ENCODE assay signal across 8 cellular contexts in the genomic region with DNA sequence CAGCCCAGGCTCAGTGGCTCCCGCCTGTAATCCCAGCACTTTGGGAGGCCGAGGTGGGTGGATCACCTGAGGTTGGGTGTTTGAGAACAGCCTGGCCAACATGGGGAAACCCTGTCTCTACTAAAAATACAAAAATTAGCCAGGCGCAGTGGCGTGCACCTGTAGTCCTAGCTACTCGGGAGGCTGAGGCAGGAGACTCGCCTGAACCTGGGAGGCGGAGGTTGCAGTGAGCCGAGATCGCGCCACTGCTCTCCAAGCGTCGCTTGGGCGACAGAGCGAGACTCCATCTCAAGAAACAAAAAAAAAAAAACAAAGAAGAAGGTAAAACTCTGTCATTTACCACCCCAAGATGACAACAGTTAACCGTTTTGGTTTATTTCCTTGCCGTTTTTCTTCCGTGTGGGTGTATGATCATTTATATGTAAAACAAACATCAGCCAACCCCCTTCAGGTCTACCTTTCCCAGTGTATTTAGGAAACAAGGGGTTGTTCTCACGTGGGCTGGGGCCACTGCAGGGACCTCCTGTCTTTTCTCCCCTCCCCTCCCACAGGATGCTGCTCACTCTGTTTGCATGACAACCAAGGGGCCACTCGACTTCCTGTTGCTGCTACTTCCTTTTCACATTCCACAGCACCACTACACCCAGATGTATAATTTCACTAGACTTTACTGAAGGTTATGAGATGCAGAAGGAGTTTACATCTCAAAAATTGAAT. TPM values are rescaled to one million over a fixed set of nuclear protein-coding genes. Genes with fewer than 3 reads are reported as not detected.
A peak's percentile ranks its signal among the peaks of the same experiment; 100 is the strongest.
DNase-seq lines count a peak whose midpoint lies in the region; ATAC-seq and TF ChIP-seq lines count a peak whose summit lies in the region.

No MANE protein-coding gene starts in this region.

- H3K27me3 ChIP-seq in Peyer's patch = no peaks in the 10 kb centered on the region

- no peaks in the 10 kb centered on the region for H3K36me3 ChIP-seq in Peyer's patch

- peak in 2 of 3 donors; percentile 92 for DNase-seq in Peyer's patch
- peak; percentile 90 for DNase-seq in activated naive CD4-positive, alpha-beta T cell treated with anti-CD3 and anti-CD28 coated beads, Interleukin-2, amount 10 ng/mL, durations not matched to agents 7 days and 5 days
- peak; percentile 29 to 39 for DNase-seq in stimulated activated CD4-positive, alpha-beta T cell treated with anti-CD3 and anti-CD28 coated beads, Interleukin-15, amount 100 ng/mL, for 1 hour (ENCODE audit: low read depth in 1 of 2, low spot score in 1 of 2)
- DNase-seq in NCI-H524 (lab: John Stamatoyannopoulos, UW) = no peak
- DNase-seq in NCI-H345 (lab: John Stamatoyannopoulos, UW) = no peak
- no peak for DNase-seq in hippocampal formation (lab: John Stamatoyannopoulos, UW)

- peak overlapping the region; percentile 28 to 77 (median 60) for H3K27ac ChIP-seq in Peyer's patch

- no peak overlapping the region for H3K4me3 ChIP-seq in Peyer's patch

- H3K9me3 Mint-ChIP-seq in activated naive CD4-positive, alpha-beta T cell treated with anti-CD3 and anti-CD28 coated beads, Interleukin-2, amount 10 ng/mL, durations not matched to agents 7 days and 5 days = no peaks in the 10 kb centered on the region

- peaks cover 89% of the 10 kb centered on the region for H3K4me1 Mint-ChIP-seq in activated naive CD4-positive, alpha-beta T cell treated with anti-CD3 and anti-CD28 coated beads, Interleukin-2, amount 10 ng/mL, durations not matched to agents 7 days and 5 days

- peaks cover 0 to 6% (median 0%) of the 10 kb centered on the region in 4 donors for H3K4me1 ChIP-seq in Peyer's patch

- H3K9me3 ChIP-seq in Peyer's patch = no peaks in the 10 kb centered on the region

- TF ChIP-seq CTCF in Peyer's patch (IDR thresholded peaks at IDR 0.05) = no peak

- ATAC-seq in GM18505 (IDR thresholded peaks at IDR 0.05; ENCODE audit: unreplicated experiment) = peak; percentile 68
- peak; percentile 74 for ATAC-seq in HG02798 (IDR thresholded peaks at IDR 0.05; ENCODE audit: poor library complexity, unreplicated experiment)

- CTCF ChIA-PET in activated naive CD4-positive, alpha-beta T cell treated with anti-CD3 and anti-CD28 coated beads, Interleukin-2, amount 10 ng/mL, durations not matched to agents 7 days and 5 days (lab: Charles Lee) = interaction anchor here (1.7 to 2.1 kb wide), 2 partner anchors 12 to 14 kb away, joined by 3 to 7 read pairs; partner anchors contain the start of gene TTC9

- no peaks in the 10 kb centered on the region for H3K27me3 Mint-ChIP-seq in activated naive CD4-positive, alpha-beta T cell treated with anti-CD3 and anti-CD28 coated beads, Interleukin-2, amount 10 ng/mL, durations not matched to agents 7 days and 5 days

- peak overlapping the region; percentile 98 for H3K27ac Mint-ChIP-seq in activated naive CD4-positive, alpha-beta T cell treated with anti-CD3 and anti-CD28 coated beads, Interleukin-2, amount 10 ng/mL, durations not matched to agents 7 days and 5 days

- peaks cover 52% of the 10 kb centered on the region for H3K36me3 Mint-ChIP-seq in activated naive CD4-positive, alpha-beta T cell treated with anti-CD3 and anti-CD28 coated beads, Interleukin-2, amount 10 ng/mL, durations not matched to agents 7 days and 5 days

- peak; percentile 37 for TF ChIP-seq POLR2A in GM18505 (IDR thresholded peaks at IDR 0.05; ENCODE audit: borderline replicate concordance, extremely low read depth, insufficient read depth, insufficient read length)
- no peak for TF ChIP-seq POLR2A in Peyer's patch (IDR thresholded peaks at IDR 0.05)

- H3K4me3 Mint-ChIP-seq in activated naive CD4-positive, alpha-beta T cell treated with anti-CD3 and anti-CD28 coated beads, Interleukin-2, amount 10 ng/mL, durations not matched to agents 7 days and 5 days = peak overlapping the region; percentile 71

RNA-seq across cellular contexts. Expression of gene TTC9, which starts 13.6 kb away (rescaled TPM):
- total RNA-seq in Peyer's patch = under 1 TPM; 0.35 to 0.83 (median 0.46) TPM

RNA-seq across cellular contexts. Expression of gene MED6, which starts 54.8 kb away (rescaled TPM):
- 10 to 100 TPM; 26.0 to 42.1 (median 28.1) TPM for total RNA-seq in Peyer's patch

Comparison
In these comparisons a context has a peak if more than half of its experiments do, and no peak if none do; other contexts are left out.
1. DNase-seq: peak in Peyer's patch (2 of 3), activated naive CD4-positive, alpha-beta T cell treated with anti-CD3 and anti-CD28 coated beads, Interleukin-2, amount 10 ng/mL, durations not matched to agents 7 days and 5 days (single experiment) and stimulated activated CD4-positive, alpha-beta T cell treated with anti-CD3 and anti-CD28 coated beads, Interleukin-15, amount 100 ng/mL, for 1 hour (2 of 2); none in NCI-H524 (0 of 2), NCI-H345 (single experiment) and hippocampal formation (0 of 2).